9 cellular contexts compared by ENCODE assay signal in genomic region chr1:31788825-31789256, GRCh38. TPM values are rescaled to one million over a fixed set of nuclear protein-coding genes. Genes with fewer than 3 reads are reported as not detected.
DNase-seq lines count a peak whose midpoint lies in the region; ATAC-seq and TF ChIP-seq lines count a peak whose summit lies in the region.
"Had no signal": no experiment of that assay in that cellular context is flagged by ENCODE, and none has a peak within 500 bp of the region (broad histone marks: within the 10 kb centered on the region; RNA-seq: fewer than 3 reads in every experiment).

No MANE protein-coding gene starts in this region.

- peak overlapping the region; percentile 93 for H3K27ac ChIP-seq in VCaP
- peak overlapping the region; percentile 94 for H3K27ac ChIP-seq in osteoblast (ENCODE audit: low read depth, low read length)

- H3K4me3 ChIP-seq in BE2C (ENCODE audit: low read depth, low read length) (peak overlapping the region; percentile 65), fibroblast of the aortic adventitia (ENCODE audit: low read depth, low read length) (peak overlapping the region; percentile 79), osteoblast (ENCODE audit: insufficient read depth, low read length) (peak overlapping the region; percentile 81)

- TF ChIP-seq CTCF in BE2C (IDR thresholded peaks at IDR 0.05; ENCODE audit: low read depth, low read length), result no peak
- no peak for TF ChIP-seq CTCF in VCaP (conservative IDR thresholded peaks at IDR 0.05)
- TF ChIP-seq CTCF in fibroblast of the aortic adventitia (IDR thresholded peaks at IDR 0.05; ENCODE audit: insufficient read depth, low read length), result no peak
- TF ChIP-seq CTCF in osteoblast (IDR thresholded peaks at IDR 0.05; ENCODE audit: extremely low read depth, low read depth, low read length), result no peak

- H3K79me2 ChIP-seq in osteoblast (ENCODE audit: insufficient read depth, low read length), result peaks cover 13% of the 10 kb centered on the region

- H4K20me1 ChIP-seq in osteoblast (ENCODE audit: insufficient read depth, low read length), result peaks cover 24% of the 10 kb centered on the region

- H3K4me1 ChIP-seq in BE2C, result peaks cover 23% of the 10 kb centered on the region
- peaks cover 29% of the 10 kb centered on the region for H3K4me1 ChIP-seq in osteoblast (ENCODE audit: insufficient read depth, low read length)

- DNase-seq in BE2C (peak; percentile 35), HS-5 (ENCODE audit: low read depth) (peak; percentile 57), fibroblast of the aortic adventitia (ENCODE audit: low read depth) (peak; percentile 91), osteoblast (ENCODE audit: insufficient read length, low spot score, missing footprints) (peak; percentile 90)
- no peak for DNase-seq in activated CD8-positive, alpha-beta memory T cell treated with anti-CD3 and anti-CD28 coated beads for 24 hours

- no peaks in the 10 kb centered on the region for H3K9me3 ChIP-seq in BE2C
- no peaks in the 10 kb centered on the region for H3K9me3 ChIP-seq in osteoblast (ENCODE audit: low read depth, low read length)

- ATAC-seq in GM19023 (IDR thresholded peaks at IDR 0.05; ENCODE audit: unreplicated experiment) (peak; percentile 23), GM18517 (IDR thresholded peaks at IDR 0.05; ENCODE audit: unreplicated experiment) (no peak)

- H3K27me3 ChIP-seq in BE2C, result no peaks in the 10 kb centered on the region
- H3K27me3 ChIP-seq in osteoblast (ENCODE audit: insufficient read depth, low read length), result no peaks in the 10 kb centered on the region

- H3K4me2 ChIP-seq in osteoblast (ENCODE audit: insufficient read depth, low read length), result peak overlapping the region; percentile 93

- no peaks in the 10 kb centered on the region for H3K36me3 ChIP-seq in BE2C
- H3K36me3 ChIP-seq in osteoblast (ENCODE audit: insufficient read depth, low read length), result peaks cover 34% of the 10 kb centered on the region

- H2AFZ ChIP-seq in osteoblast (ENCODE audit: low read length), result peak overlapping the region; percentile 70

RNA-seq across cellular contexts. Expression of gene ADGRB2, which starts 24.7 kb away (rescaled TPM):
- polyA plus RNA-seq in BE2C (2012; ENCODE audit: insufficient read depth, insufficient read length, low read depth), result 104 TPM
- total RNA-seq in fibroblast of the aortic adventitia (ENCODE audit: low replicate concordance) (7.9 and 11.3 TPM in 2 replicates), osteoblast (5.8 and 7.4 TPM in 2 replicates)

RNA-seq across cellular contexts. Expression of gene SPOCD1, which starts 27.0 kb away (rescaled TPM):
- not detected for polyA plus RNA-seq in BE2C (2012; ENCODE audit: insufficient read depth, insufficient read length, low read depth)
- total RNA-seq in fibroblast of the aortic adventitia (ENCODE audit: low replicate concordance) (3.4 and 37.2 TPM in 2 replicates), osteoblast (58.6 and 67.8 TPM in 2 replicates)
- total RNA-seq: T-helper 2 cell treated with Interferon-gamma antibody and Interleukin-4, amounts not matched to agents 100 ng/mL and 5 ng/mL, for 36 hours had no signal
